In the genomic region with DNA sequence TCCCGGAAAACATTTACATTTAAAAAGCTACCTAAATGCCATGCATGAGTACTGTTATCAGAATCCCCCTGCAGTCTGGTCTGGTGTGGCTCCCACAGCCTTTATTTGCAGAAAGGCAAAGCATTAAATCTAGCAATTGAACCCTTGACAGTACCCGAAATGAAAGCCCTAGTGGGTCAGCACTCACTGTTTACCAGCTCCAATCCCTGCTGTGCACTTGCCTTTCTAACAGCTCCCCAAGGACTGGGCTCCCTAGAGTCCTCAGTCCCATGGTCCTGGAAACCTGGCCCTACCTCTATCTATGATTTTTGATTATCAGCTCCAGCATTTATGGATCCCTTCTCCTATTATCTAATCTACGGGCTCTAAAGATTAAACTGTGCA, we compare ENCODE assay signal across 8 cellular contexts. TPM values are rescaled to one million over a fixed set of nuclear protein-coding genes. Genes with fewer than 3 reads are reported as not detected.
DNase-seq lines count a peak whose midpoint lies in the region; ATAC-seq, FAIRE-seq and TF ChIP-seq lines count a peak whose summit lies in the region.
"Had no signal": no experiment of that assay in that cellular context is flagged by ENCODE, and none has a peak within 500 bp of the region (broad histone marks: within the 10 kb centered on the region; RNA-seq: fewer than 3 reads in every experiment).

No MANE protein-coding gene starts in this region.

- CTCF ChIA-PET in HepG2 (lab: Yijun Ruan, JAX; ENCODE audit: low intra/inter-chr PET ratio, low total read pairs) = no interaction called here
- CTCF ChIA-PET in activated CD8-positive, alpha-beta memory T cell treated with anti-CD3 and anti-CD28 coated beads, Interleukin-2, amount 10 ng/mL, durations not matched to agents 7 days and 5 days (lab: Charles Lee) = no interaction called here

- no peak overlapping the region for H3K4me3 ChIP-seq in HUES48 (ENCODE audit: low read depth, low read length)
- H3K4me3 ChIP-seq in Peyer's patch = peak overlapping the region in 2 of 4 donors; percentile 34 to 48
- H3K4me3 ChIP-seq in HepG2 (replicated peaks in 1 of 3; ENCODE audit: insufficient read depth in 1 of 3, low read depth in 2 of 3, low read length in 3 of 3) = peak overlapping the region in 1 of 3 experiments; percentile 3; a peak in 1 of 6 replicates
- H3K4me3 ChIP-seq in stomach = no peak overlapping the region

- H3K27ac ChIP-seq in HUES48 (ENCODE audit: low read depth, low read length) (peak overlapping the region; percentile 78), Peyer's patch (peak overlapping the region; percentile 77 to 92 (median 88)), HepG2 (ENCODE audit: extremely low read length, insufficient read depth, low read length) (peak overlapping the region; percentile 90), stomach (peak overlapping the region; percentile 75 to 88 (median 78))

- no peaks in the 10 kb centered on the region for H3K4me1 Mint-ChIP-seq in HFFc6 (ENCODE audit: low read depth)
- peaks cover 17% of the 10 kb centered on the region for H3K4me1 Mint-ChIP-seq in activated CD8-positive, alpha-beta memory T cell treated with anti-CD3 and anti-CD28 coated beads, Interleukin-2, amount 10 ng/mL, durations not matched to agents 7 days and 5 days

- 53% methylated on average over 3 of the region's 3 CpGs for WGBS in HepG2 (ENCODE audit: low lambda C conversion rate)
- 36 to 70% (median 45%) methylated on average over 3 of the region's 3 CpGs for WGBS in stomach, 5 donors

- intact Hi-C loops in HepG2 (cut with micrococcal nuclease; ENCODE audit: unreplicated experiment) = loop anchor here (5.0 kb wide), 1 partner anchor 113 kb away; a partner anchor contains a TSS
- intact Hi-C loops in stomach (cut with DNase I; ENCODE audit: low total_unique reads) = no loop called here

- DNase-seq in Peyer's patch (peak in 2 of 3 donors; percentile 51 to 61), HepG2 (ENCODE audit: low spot score) (no peak), stomach (no peak), HFFc6 (no peak)
- no peak for DNase-seq in activated CD8-positive, alpha-beta memory T cell treated with anti-CD3 and anti-CD28 coated beads, Interleukin-2, amount 10 ng/mL, durations not matched to agents 7 days and 5 days
- DNase-seq: NCI-H1930 had no signal

- H3K9ac ChIP-seq in HUES48 (ENCODE audit: low read depth, low read length) = no peak overlapping the region
- H3K9ac ChIP-seq in HepG2 (ENCODE audit: insufficient read depth, low read depth, low read length) = peak overlapping the region; percentile 50

- no peaks in the 10 kb centered on the region for H3K79me2 ChIP-seq in HepG2 (ENCODE audit: insufficient read depth, low read length)

- BruUV-seq in HepG2 (replicated peaks; lab: Mats Ljungman, UMichigan) = no TSS peak

- no peak for TF ChIP-seq EP300 in HepG2 (IDR thresholded peaks at IDR 0.05; ENCODE audit: low read depth in 2 of 2, low read length in 2 of 2)
- no peak for TF ChIP-seq EP300 in HepG2 (CRISPR knock-in tag; IDR thresholded peaks at IDR 0.05; ENCODE audit: borderline replicate concordance)
- no peak for TF ChIP-seq EP300 in stomach (IDR thresholded peaks at IDR 0.05)

- no peak for FAIRE-seq in HepG2 (lab: Jason Lieb, UNC)

- no peak for TF ChIP-seq RAD21 in HepG2 (CRISPR knock-in tag; IDR thresholded peaks at IDR 0.05)

- no peaks in the 10 kb centered on the region for H3K36me3 Mint-ChIP-seq in HFFc6 (ENCODE audit: low read depth)
- H3K36me3 Mint-ChIP-seq in activated CD8-positive, alpha-beta memory T cell treated with anti-CD3 and anti-CD28 coated beads, Interleukin-2, amount 10 ng/mL, durations not matched to agents 7 days and 5 days = no peaks in the 10 kb centered on the region

- H3K4me2 ChIP-seq in HepG2 (ENCODE audit: low read depth, low read length) = peak overlapping the region; percentile 69

- H4K20me1 ChIP-seq in HepG2 (ENCODE audit: insufficient read depth, low read length) = no peaks in the 10 kb centered on the region

- H3K9me3 ChIP-seq in HUES48 (ENCODE audit: control insufficient read depth, insufficient read depth, low read length) = no peaks in the 10 kb centered on the region
- H3K9me3 ChIP-seq in Peyer's patch = no peaks in the 10 kb centered on the region
- H3K9me3 ChIP-seq in HepG2 (ENCODE audit: low read length) = no peaks in the 10 kb centered on the region
- H3K9me3 ChIP-seq in stomach = no peaks in the 10 kb centered on the region

- no peak overlapping the region for H2AFZ ChIP-seq in HepG2 (ENCODE audit: low read length)

- H3K36me3 ChIP-seq in HUES48 (ENCODE audit: control insufficient read depth, insufficient read depth, low read length) (peaks cover 5% of the 10 kb centered on the region), Peyer's patch (no peaks in the 10 kb centered on the region), HepG2 (replicated peaks in 1 of 2; ENCODE audit: control insufficient read depth in 1 of 2, insufficient read depth in 2 of 2, low read length in 2 of 2) (no peaks in the 10 kb centered on the region), stomach (no peaks in the 10 kb centered on the region)

- H3K27ac Mint-ChIP-seq in HFFc6 = no peak overlapping the region
- H3K27ac Mint-ChIP-seq in activated CD8-positive, alpha-beta memory T cell treated with anti-CD3 and anti-CD28 coated beads, Interleukin-2, amount 10 ng/mL, durations not matched to agents 7 days and 5 days = no peak overlapping the region

- TF ChIP-seq CTCF in Peyer's patch (IDR thresholded peaks at IDR 0.05) (no peak), HepG2 (CRISPR knock-in tag; IDR thresholded peaks at IDR 0.05) (no peak), stomach (IDR thresholded peaks at IDR 0.05) (no peak), HFFc6 (IDR thresholded peaks at IDR 0.05) (no peak)

- H3K4me1 ChIP-seq in HUES48 (ENCODE audit: control insufficient read depth, insufficient read depth, low read length) = peaks cover 37% of the 10 kb centered on the region
- peaks cover 0 to 20% (median 4%) of the 10 kb centered on the region in 4 donors for H3K4me1 ChIP-seq in Peyer's patch
- H3K4me1 ChIP-seq in HepG2 (ENCODE audit: insufficient read depth, low read length) = peaks cover 44% of the 10 kb centered on the region
- H3K4me1 ChIP-seq in stomach = peaks cover 6 to 42% (median 14%) of the 10 kb centered on the region in 4 donors

- ATAC-seq in HepG2 = peak; percentile 17
- no peak for ATAC-seq in HG02798 (IDR thresholded peaks at IDR 0.05; ENCODE audit: poor library complexity, unreplicated experiment)
- ATAC-seq in activated CD8-positive, alpha-beta memory T cell treated with anti-CD3 and anti-CD28 coated beads, Interleukin-2, amount 10 ng/mL, durations not matched to agents 7 days and 5 days = no peak

- no peaks in the 10 kb centered on the region for H3K27me3 Mint-ChIP-seq in HFFc6 (ENCODE audit: insufficient read depth)
- no peaks in the 10 kb centered on the region for H3K27me3 Mint-ChIP-seq in activated CD8-positive, alpha-beta memory T cell treated with anti-CD3 and anti-CD28 coated beads, Interleukin-2, amount 10 ng/mL, durations not matched to agents 7 days and 5 days

- H3K4me3 Mint-ChIP-seq in HFFc6 = no peak overlapping the region
- no peak overlapping the region for H3K4me3 Mint-ChIP-seq in activated CD8-positive, alpha-beta memory T cell treated with anti-CD3 and anti-CD28 coated beads, Interleukin-2, amount 10 ng/mL, durations not matched to agents 7 days and 5 days

- in situ Hi-C loops in HepG2 (cut with HindIII; ENCODE audit: extremely low pct_ligation_motif_present, low pct_unique_long_range_greater_than_20kb) = no loop called here

- TF ChIP-seq POLR2A in Peyer's patch (IDR thresholded peaks at IDR 0.05) = peak in 1 of 2 donors; percentile 40
- TF ChIP-seq POLR2A in HepG2 (IDR thresholded peaks at IDR 0.05; ENCODE audit: insufficient read depth in 1 of 2, low read depth in 2 of 2, low read length in 2 of 2) = no peak
- no peak for TF ChIP-seq POLR2A in stomach (IDR thresholded peaks at IDR 0.05)

- peaks cover 22% of the 10 kb centered on the region; the same call in 1 of the 2 replicates for H3K9me3 Mint-ChIP-seq in HFFc6
- no peaks in the 10 kb centered on the region for H3K9me3 Mint-ChIP-seq in activated CD8-positive, alpha-beta memory T cell treated with anti-CD3 and anti-CD28 coated beads, Interleukin-2, amount 10 ng/mL, durations not matched to agents 7 days and 5 days (ENCODE audit: low read depth)

- POLR2A ChIA-PET in HepG2 (lab: Yijun Ruan, JAX) = interaction anchor here (1.7 to 2.0 kb wide), 3 partner anchors 19 to 510 kb away, joined by 5 to 8 read pairs (median 6); a partner anchor contains a TSS

- H3K27me3 ChIP-seq in HUES48 (ENCODE audit: control insufficient read depth, insufficient read depth, low read length) = no peaks in the 10 kb centered on the region
- H3K27me3 ChIP-seq in Peyer's patch = no peaks in the 10 kb centered on the region
- no peaks in the 10 kb centered on the region for H3K27me3 ChIP-seq in HepG2 (ENCODE audit: control insufficient read depth in 1 of 2, insufficient read depth in 2 of 2, low read length in 2 of 2)
- no peaks in the 10 kb centered on the region for H3K27me3 ChIP-seq in stomach

RNA-seq across cellular contexts. Expression of a gene that starts 1.9 kb away (rescaled TPM):
- 10 to 100 TPM; 25.6 to 79.4 (median 71.1) TPM for total RNA-seq in Peyer's patch
- total RNA-seq in HepG2 (2016; rRNA removed; fragmentation: Illumina TruSeq; extraction: Trizol) = 0.04 TPM in 1 of 2 replicates, not detected in the other
- not detected in 2 replicates for total RNA-seq in HepG2 (2016; cell fraction: cytosol; rRNA removed; fragmentation: Illumina TruSeq; extraction: Trizol; ENCODE audit: low read depth)
- not detected in 2 replicates for total RNA-seq in HepG2 (2016; cell fraction: insoluble cytoplasmic fraction; rRNA removed; fragmentation: Illumina TruSeq; extraction: Trizol)
- not detected in 2 replicates for total RNA-seq in HepG2 (2016; cell fraction: membrane; rRNA removed; fragmentation: Illumina TruSeq; extraction: Trizol)
- not detected in 2 replicates for total RNA-seq in HepG2 (2016; cell fraction: nucleus; rRNA removed; fragmentation: Illumina TruSeq; extraction: Trizol)
- 0.01 TPM in 1 of 2 replicates, not detected in the other for polyA plus RNA-seq in HepG2 (2011; rRNA removed)
- polyA plus RNA-seq in HepG2 (2011; cell fraction: cytosol; rRNA removed) = not detected in 2 replicates
- polyA plus RNA-seq in HepG2 (2011; cell fraction: nucleus; rRNA removed) = 0.05 TPM in 1 of 2 replicates, not detected in the other
- polyA plus RNA-seq in HepG2 (2012) = 0.01 and 0.04 TPM in 2 replicates
- not detected in 2 replicates for polyA plus RNA-seq in HepG2 (2016; cell fraction: cytosol; fragmentation: Illumina TruSeq; extraction: Trizol; ENCODE audit: low read depth)
- not detected in 2 replicates for polyA plus RNA-seq in HepG2 (2016; cell fraction: insoluble cytoplasmic fraction; fragmentation: Illumina TruSeq; extraction: Trizol; ENCODE audit: low read depth)
- polyA plus RNA-seq in HepG2 (2016; cell fraction: membrane; fragmentation: Illumina TruSeq; extraction: Trizol; ENCODE audit: low read depth) = not detected in 2 replicates
- not detected in 2 replicates for polyA plus RNA-seq in HepG2 (2016; cell fraction: nucleus; fragmentation: Illumina TruSeq; extraction: Trizol; ENCODE audit: insufficient read depth, low read depth)
- 0.04 and 0.70 TPM in 2 replicates for polyA minus RNA-seq in HepG2 (2011; rRNA and poly(A)+ RNA removed; ENCODE audit: low replicate concordance)
- polyA minus RNA-seq in HepG2 (2011; cell fraction: cytosol; rRNA and poly(A)+ RNA removed) = not detected in 2 replicates
- not detected in 2 replicates for polyA minus RNA-seq in HepG2 (2011; cell fraction: nucleus; rRNA and poly(A)+ RNA removed)
- total RNA-seq in stomach = 10 to 100 TPM in 2 of 5 donors, 1 to 10 TPM in 2, not detected in 1; 2.0 to 41.7 (median 14.5) TPM
- 1 to 10 TPM in 2 of 3 donors, under 1 TPM in 1; 0.76 to 2.2 (median 1.4) TPM for polyA plus RNA-seq in stomach
- not detected for total RNA-seq in HFFc6 (2021; fragmentation: NEBNext Ultra II Directional; extraction: Animal tissue kit (Norgen Biotek cat#: 25700))
- total RNA-seq in activated CD8-positive, alpha-beta memory T cell treated with anti-CD3 and anti-CD28 coated beads, Interleukin-2, amount 10 ng/mL, durations not matched to agents 7 days and 5 days = 1 to 10 TPM; 1.5 to 2.7 TPM

Comparison
In these comparisons a context has a peak if more than half of its experiments do, and no peak if none do; other contexts are left out.
1. DNase-seq: peak in Peyer's patch (2 of 3); none in HepG2 (single experiment), stomach (single experiment), HFFc6 (single experiment) and activated CD8-positive, alpha-beta memory T cell treated with anti-CD3 and anti-CD28 coated beads, Interleukin-2, amount 10 ng/mL, durations not matched to agents 7 days and 5 days (single experiment).
2. Peak in every context shown above with its lines, with median percentiles within 50 percentile points of each other: H3K27ac ChIP-seq.